ENCODE assay signal across 1 cellular context in genomic region chr5:28542968-28543367, GRCh38.
TF ChIP-seq lines count a peak whose summit lies in the region.

No MANE protein-coding gene starts in this region.

TF ChIP-seq in GM12878, 131 proteins besides CTCF, POLR2A, EP300 and RAD21 (continued from another document):
- peak; percentile 50; the same call in 1 of the 2 replicates for TF ChIP-seq MLLT1 (IDR thresholded peaks at IDR 0.05)
- TF ChIP-seq ATF7 (IDR thresholded peaks at IDR 0.05; ENCODE audit: low read depth), result peak; percentile 53; the same call in 1 of the 2 replicates
- TF ChIP-seq ZNF24 (IDR thresholded peaks at IDR 0.05), result no peak
